In the genomic region with DNA sequence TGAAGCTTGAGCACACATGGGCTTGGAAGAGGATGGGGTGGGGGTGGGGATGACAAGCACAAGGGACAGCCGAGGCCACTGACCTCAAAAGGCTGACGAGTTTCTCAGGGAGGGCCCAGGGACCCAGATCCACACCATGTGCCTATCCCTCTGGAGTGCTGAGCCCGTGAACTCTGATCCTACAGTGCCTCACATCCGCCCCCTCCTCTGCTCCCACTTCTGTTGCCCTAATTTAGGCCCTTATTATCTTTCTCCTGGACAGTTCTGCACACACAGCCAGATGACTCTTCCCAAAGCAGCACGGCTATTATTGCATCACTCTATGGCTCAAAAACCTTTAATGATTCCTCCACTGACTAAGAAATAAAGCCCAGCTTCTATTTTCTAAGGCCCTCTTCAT, we compare ENCODE assay signal across 18 cellular contexts. TPM values are rescaled to one million over a fixed set of nuclear protein-coding genes. Genes with fewer than 3 reads are reported as not detected.
DNase-seq lines count a peak whose midpoint lies in the region; ATAC-seq and TF ChIP-seq lines count a peak whose summit lies in the region.
"Had no signal": no experiment of that assay in that cellular context is flagged by ENCODE, and none has a peak within 500 bp of the region (broad histone marks: within the 10 kb centered on the region; RNA-seq: fewer than 3 reads in every experiment).

No MANE protein-coding gene starts in this region.

- no peaks in the 10 kb centered on the region for H3K9me2 ChIP-seq in neural cell (ENCODE audit: insufficient read depth, low read length)
- no peaks in the 10 kb centered on the region for H3K9me2 ChIP-seq in PC-3 (replicated peaks; ENCODE audit: low read length)

- H3K4me3 ChIP-seq in breast epithelium, result no peak overlapping the region
- no peak overlapping the region for H3K4me3 ChIP-seq in fibroblast of villous mesenchyme (ENCODE audit: low read depth, low read length)
- H3K4me3 ChIP-seq in neural cell (ENCODE audit: low read length), result no peak overlapping the region
- no peak overlapping the region for H3K4me3 ChIP-seq in vagina
- no peak overlapping the region for H3K4me3 ChIP-seq in PC-3 (ENCODE audit: low read length)
- H3K4me3 ChIP-seq: A549, GM23338, sigmoid colon, thoracic aorta had no signal

- CTCF ChIA-PET in MCF 10A (lab: Yijun Ruan, JAX), result no interaction called here
- CTCF ChIA-PET in PC-3 (lab: Charles Lee), result no interaction called here

- H3K9ac ChIP-seq in neural cell (ENCODE audit: low read length), result no peak overlapping the region
- H3K9ac ChIP-seq in PC-3 (ENCODE audit: low read length), result no peak overlapping the region

- POLR2A ChIA-PET in MCF 10A (lab: Yijun Ruan, JAX), result no interaction called here
- POLR2A ChIA-PET in PC-3 (lab: Charles Lee; ENCODE audit: unreplicated experiment), result no interaction called here

- ATAC-seq in left colon (no peak), PC-3 (no peak)
- ATAC-seq: A549, T-cell had no signal

- H3K27me3 ChIP-seq in breast epithelium (no peaks in the 10 kb centered on the region), neural cell (ENCODE audit: insufficient read depth, low read depth, low read length) (no peaks in the 10 kb centered on the region), vagina (no peaks in the 10 kb centered on the region), PC-3 (ENCODE audit: low read length) (no peaks in the 10 kb centered on the region)
- H3K27me3 ChIP-seq: sigmoid colon had no signal

- H2AFZ ChIP-seq in neural cell (ENCODE audit: low read depth, low read length) (no peak overlapping the region), PC-3 (ENCODE audit: low read length) (no peak overlapping the region)
- H2AFZ ChIP-seq: GM23338 had no signal

- H3K4me2 ChIP-seq in neural cell (ENCODE audit: low read length) (no peak overlapping the region), PC-3 (ENCODE audit: low read length) (no peak overlapping the region)
- H3K4me2 ChIP-seq: A549, GM23338 had no signal

- TF ChIP-seq EP300 in neural cell (conservative IDR thresholded peaks at IDR 0.05; ENCODE audit: poor library complexity, severe bottlenecking), result no peak

- H3K9me3 Mint-ChIP-seq in MCF 10A (ENCODE audit: unreplicated experiment), result no peaks in the 10 kb centered on the region
- H3K9me3 Mint-ChIP-seq: GM23338, nephron progenitor cell, T-cell had no signal

- intact Hi-C loops in breast epithelium (cut with DNase I; ENCODE audit: low total_unique reads), result no loop called here
- intact Hi-C loops in MCF 10A (cut with micrococcal nuclease), result no loop called here
- intact Hi-C loops in vagina (cut with DNase I), result no loop called here
- intact Hi-C loops in left colon (cut with DNase I, micrococcal nuclease), result no loop called here
- intact Hi-C loops in PC-3 (cut with micrococcal nuclease), result no loop called here

- TF ChIP-seq CTCF in breast epithelium (IDR thresholded peaks at IDR 0.05), result no peak
- no peak for TF ChIP-seq CTCF in MCF 10A (IDR thresholded peaks at IDR 0.05; ENCODE audit: unreplicated experiment)
- no peak for TF ChIP-seq CTCF in fibroblast of villous mesenchyme (IDR thresholded peaks at IDR 0.05; ENCODE audit: insufficient read depth, low read depth, low read length)
- no peak for TF ChIP-seq CTCF in neural cell (IDR thresholded peaks at IDR 0.05; ENCODE audit: poor library complexity, severe bottlenecking)
- TF ChIP-seq CTCF in vagina (IDR thresholded peaks at IDR 0.05), result no peak
- no peak for TF ChIP-seq CTCF in PC-3 (conservative IDR thresholded peaks at IDR 0.05; ENCODE audit: low read depth, low read length)

- H3K79me2 ChIP-seq in neural cell (replicated peaks; ENCODE audit: insufficient read depth, low read length), result peaks cover 3% of the 10 kb centered on the region
- H3K79me2 ChIP-seq in PC-3 (ENCODE audit: low read length), result no peaks in the 10 kb centered on the region

- no peaks in the 10 kb centered on the region for H3K27me3 Mint-ChIP-seq in MCF 10A (ENCODE audit: insufficient read depth, unreplicated experiment)
- H3K27me3 Mint-ChIP-seq: T-cell had no signal

- H3K27ac Mint-ChIP-seq in MCF 10A (ENCODE audit: low read depth, unreplicated experiment), result no peak overlapping the region
- H3K27ac Mint-ChIP-seq: GM23338, nephron progenitor cell, T-cell, WTC11 had no signal

- H3F3A ChIP-seq in neural cell (ENCODE audit: insufficient read depth, low read length, poor library complexity, severe bottlenecking) (peaks cover 6% of the 10 kb centered on the region), PC-3 (ENCODE audit: low read length, unreplicated experiment) (no peaks in the 10 kb centered on the region)

- no peak for TF ChIP-seq RAD21 in neural cell (conservative IDR thresholded peaks at IDR 0.05)

- BruUV-seq in MCF 10A (replicated peaks; lab: Mats Ljungman, UMichigan) (no TSS peak), PC-3 (replicated peaks; lab: Mats Ljungman, UMichigan) (no TSS peak)

- H3K4me1 Mint-ChIP-seq in MCF 10A (ENCODE audit: insufficient read depth, unreplicated experiment), result peaks cover 8% of the 10 kb centered on the region

- peak overlapping the region; percentile 21 to 68 for H3K27ac ChIP-seq in breast epithelium
- peak overlapping the region; percentile 76 for H3K27ac ChIP-seq in neural cell (ENCODE audit: low read length)
- peak overlapping the region; percentile 29 for H3K27ac ChIP-seq in vagina
- no peak overlapping the region for H3K27ac ChIP-seq in PC-3 (ENCODE audit: low read length)
- H3K27ac ChIP-seq: A549, thoracic aorta had no signal

- H3K36me3 Mint-ChIP-seq in MCF 10A (ENCODE audit: insufficient read depth, unreplicated experiment), result no peaks in the 10 kb centered on the region
- H3K36me3 Mint-ChIP-seq: T-cell had no signal

- TF ChIP-seq POLR2A in breast epithelium (IDR thresholded peaks at IDR 0.05), result no peak
- TF ChIP-seq POLR2A in vagina (IDR thresholded peaks at IDR 0.05), result no peak

- no peaks in the 10 kb centered on the region for H3K9me3 ChIP-seq in breast epithelium
- H3K9me3 ChIP-seq in neural cell (ENCODE audit: low read length), result no peaks in the 10 kb centered on the region
- H3K9me3 ChIP-seq in vagina, result no peaks in the 10 kb centered on the region
- no peaks in the 10 kb centered on the region for H3K9me3 ChIP-seq in PC-3 (ENCODE audit: low read length)
- H3K9me3 ChIP-seq: A549, sigmoid colon, thoracic aorta had no signal

- peaks cover 0 to 4% of the 10 kb centered on the region in 2 donors for H3K4me1 ChIP-seq in breast epithelium
- H3K4me1 ChIP-seq in vagina, result peaks cover 53% of the 10 kb centered on the region
- H3K4me1 ChIP-seq in PC-3 (ENCODE audit: insufficient read depth, low read length), result no peaks in the 10 kb centered on the region
- H3K4me1 ChIP-seq: A549 had no signal

- no peak overlapping the region for H3K4me3 Mint-ChIP-seq in MCF 10A (ENCODE audit: unreplicated experiment)
- H3K4me3 Mint-ChIP-seq: GM23338, nephron progenitor cell, T-cell, WTC11 had no signal

- no peaks in the 10 kb centered on the region for H4K20me1 ChIP-seq in neural cell (ENCODE audit: insufficient read depth)
- no peaks in the 10 kb centered on the region for H4K20me1 ChIP-seq in PC-3 (ENCODE audit: low read length)

- DNase-seq in breast epithelium (ENCODE audit: low spot score in 2 of 2) (no peak), MCF 10A (ENCODE audit: unreplicated experiment) (no peak), fibroblast of villous mesenchyme (ENCODE audit: low read depth) (peak; percentile 51), vagina (ENCODE audit: extremely low spot score in 2 of 2) (no peak), left colon (no peak), T-helper 9 cell (no peak), PC-3 (no peak)
- DNase-seq: NCI-H2029 treated with DMSO at 0.1 percent for 48 hours, NCI-H748 treated with DMSO at 0.1 percent for 48 hours, nephron progenitor cell, RPMI8226, sigmoid colon, T-cell had no signal

- H3K36me3 ChIP-seq in breast epithelium (no peaks in the 10 kb centered on the region), neural cell (ENCODE audit: insufficient read depth, low read length) (no peaks in the 10 kb centered on the region), vagina (no peaks in the 10 kb centered on the region), PC-3 (ENCODE audit: low read depth, low read length) (no peaks in the 10 kb centered on the region)
- H3K36me3 ChIP-seq: sigmoid colon, thoracic aorta had no signal

TF ChIP-seq in neural cell, 6 proteins besides CTCF, POLR2A, EP300 and RAD21:
- TF ChIP-seq MXI1 (conservative IDR thresholded peaks at IDR 0.05; ENCODE audit: poor library complexity, severe bottlenecking) (no peak), POLR2AphosphoS5 (IDR thresholded peaks at IDR 0.05) (no peak), SMC3 (conservative IDR thresholded peaks at IDR 0.05; ENCODE audit: poor library complexity) (no peak), TAF1 (IDR thresholded peaks at IDR 0.05; ENCODE audit: low read depth) (no peak), EZH2 (IDR thresholded peaks at IDR 0.05; ENCODE audit: borderline replicate concordance, insufficient read depth, low read length, poor library complexity, severe bottlenecking) (no peak)
- TF ChIP-seq, protein P1, sequence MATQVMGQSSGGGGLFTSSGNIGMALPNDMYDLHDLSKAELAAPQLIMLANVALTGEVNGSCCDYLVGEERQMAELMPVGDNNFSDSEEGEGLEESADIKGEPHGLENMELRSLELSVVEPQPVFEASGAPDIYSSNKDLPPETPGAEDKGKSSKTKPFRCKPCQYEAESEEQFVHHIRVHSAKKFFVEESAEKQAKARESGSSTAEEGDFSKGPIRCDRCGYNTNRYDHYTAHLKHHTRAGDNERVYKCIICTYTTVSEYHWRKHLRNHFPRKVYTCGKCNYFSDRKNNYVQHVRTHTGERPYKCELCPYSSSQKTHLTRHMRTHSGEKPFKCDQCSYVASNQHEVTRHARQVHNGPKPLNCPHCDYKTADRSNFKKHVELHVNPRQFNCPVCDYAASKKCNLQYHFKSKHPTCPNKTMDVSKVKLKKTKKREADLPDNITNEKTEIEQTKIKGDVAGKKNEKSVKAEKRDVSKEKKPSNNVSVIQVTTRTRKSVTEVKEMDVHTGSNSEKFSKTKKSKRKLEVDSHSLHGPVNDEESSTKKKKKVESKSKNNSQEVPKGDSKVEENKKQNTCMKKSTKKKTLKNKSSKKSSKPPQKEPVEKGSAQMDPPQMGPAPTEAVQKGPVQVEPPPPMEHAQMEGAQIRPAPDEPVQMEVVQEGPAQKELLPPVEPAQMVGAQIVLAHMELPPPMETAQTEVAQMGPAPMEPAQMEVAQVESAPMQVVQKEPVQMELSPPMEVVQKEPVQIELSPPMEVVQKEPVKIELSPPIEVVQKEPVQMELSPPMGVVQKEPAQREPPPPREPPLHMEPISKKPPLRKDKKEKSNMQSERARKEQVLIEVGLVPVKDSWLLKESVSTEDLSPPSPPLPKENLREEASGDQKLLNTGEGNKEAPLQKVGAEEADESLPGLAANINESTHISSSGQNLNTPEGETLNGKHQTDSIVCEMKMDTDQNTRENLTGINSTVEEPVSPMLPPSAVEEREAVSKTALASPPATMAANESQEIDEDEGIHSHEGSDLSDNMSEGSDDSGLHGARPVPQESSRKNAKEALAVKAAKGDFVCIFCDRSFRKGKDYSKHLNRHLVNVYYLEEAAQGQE (IDR thresholded peaks at IDR 0.05; ENCODE audit: borderline replicate concordance), result no peak

RNA-seq across cellular contexts. Expression of a gene that starts 24.8 kb away (rescaled TPM):
- 10 to 100 TPM; 12.5 to 18.7 (median 17.7) TPM for total RNA-seq in breast epithelium
- total RNA-seq in MCF 10A (2022), result 0.35 and 1.2 TPM in 2 replicates
- total RNA-seq in fibroblast of villous mesenchyme, result 0.43 and 0.97 TPM in 2 replicates
- polyA plus RNA-seq in neural cell, result 64.0 and 67.0 TPM in 2 replicates
- 93.7 and 108 TPM in 2 replicates for polyA minus RNA-seq in neural cell
- 12.5 TPM for total RNA-seq in vagina
- 1 to 10 TPM; 2.4 to 6.4 TPM for total RNA-seq in left colon
- total RNA-seq in PC-3 (2014; rRNA removed), result 0.15 TPM in 1 of 2 replicates, not detected in the other
